Comparison of ENCODE assay signal across 19 cellular contexts in the genomic region with DNA sequence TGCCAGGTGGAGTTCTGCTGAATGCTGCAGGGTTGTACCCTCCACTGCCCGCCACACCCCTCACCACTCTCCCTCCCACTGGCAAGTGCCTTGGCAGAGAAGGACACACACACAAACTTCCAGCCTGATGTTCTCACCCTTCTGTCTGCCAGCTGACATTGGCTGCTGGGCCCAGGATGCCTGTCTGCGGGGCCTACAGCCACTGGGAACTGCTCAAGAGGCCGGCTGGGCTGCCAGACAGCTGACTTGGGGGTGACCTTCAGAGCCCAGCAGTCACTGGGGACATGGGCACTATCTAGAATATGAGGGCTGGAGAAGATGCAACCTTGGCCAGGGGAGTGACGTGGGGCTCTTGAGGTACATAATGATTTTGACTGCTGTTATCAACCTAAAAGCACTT.
DNase-seq lines count a peak whose midpoint lies in the region; ATAC-seq, FAIRE-seq and TF ChIP-seq lines count a peak whose summit lies in the region.
"Had no signal": no experiment of that assay in that cellular context is flagged by ENCODE, and none has a peak within 500 bp of the region (broad histone marks: within the 10 kb centered on the region; RNA-seq: fewer than 3 reads in every experiment).

No MANE protein-coding gene starts in this region.

- H3K4me1 Mint-ChIP-seq in endothelial cell (ENCODE audit: unreplicated experiment): peaks cover 7% of the 10 kb centered on the region
- H3K4me1 Mint-ChIP-seq in neural crest cell: peaks cover 31% of the 10 kb centered on the region

- peaks cover 4 to 69% (median 44%) of the 10 kb centered on the region in 4 donors for H3K4me1 ChIP-seq in tibial nerve
- peaks cover 0 to 11% of the 10 kb centered on the region in 2 donors for H3K4me1 ChIP-seq in kidney (ENCODE audit: control insufficient read depth in 1 of 2, insufficient read depth in 1 of 2, low read depth in 1 of 2, low read length in 2 of 2)

- 56 to 57% methylated on average over 3 to 4 of the region's 4 CpGs for WGBS in tibial nerve, 2 donors

- peak overlapping the region; percentile 56 for H3K4me3 Mint-ChIP-seq in endothelial cell (ENCODE audit: unreplicated experiment)
- no peak overlapping the region for H3K4me3 Mint-ChIP-seq in neural crest cell
- H3K4me3 Mint-ChIP-seq: CD14-positive monocyte had no signal

- H3K36me3 Mint-ChIP-seq in endothelial cell (ENCODE audit: low read depth, unreplicated experiment): peaks cover 14% of the 10 kb centered on the region
- peaks cover 5% of the 10 kb centered on the region for H3K36me3 Mint-ChIP-seq in neural crest cell (ENCODE audit: low read depth)

- H3K27ac ChIP-seq in tibial nerve (peak overlapping the region; percentile 57 to 89 (median 70)), kidney (ENCODE audit: low read depth in 2 of 2, low read length in 2 of 2) (no peak overlapping the region)
- H3K27ac ChIP-seq: GM23248 had no signal

- H3K4me3 ChIP-seq in tibial nerve (no peak overlapping the region), kidney (ENCODE audit: low read length in 2 of 2) (no peak overlapping the region)
- H3K4me3 ChIP-seq: GM23248 had no signal

- TF ChIP-seq EP300 in tibial nerve (IDR thresholded peaks at IDR 0.05): no peak

- H3K27me3 Mint-ChIP-seq in endothelial cell (ENCODE audit: unreplicated experiment): peaks cover 19% of the 10 kb centered on the region
- peaks cover 26% of the 10 kb centered on the region for H3K27me3 Mint-ChIP-seq in neural crest cell (ENCODE audit: low read depth)

- intact Hi-C loops in Right ventricle myocardium superior (cut with DNase I) (no loop called here), left cardiac atrium (cut with DNase I) (no loop called here), kidney (cut with DNase I) (no loop called here)

- no peak overlapping the region for H3K9ac ChIP-seq in kidney (ENCODE audit: low read length in 2 of 2)
- H3K9ac ChIP-seq: GM23248 had no signal

- DNase-seq in Right ventricle myocardium superior (peak; percentile 51), left cardiac atrium (no peak), endothelial cell (ENCODE audit: low spot score) (no peak), neural crest cell (ENCODE audit: low read depth, low spot score) (no peak), tibial nerve (ENCODE audit: low spot score in 2 of 2) (no peak), kidney (no peak), DMS53 treated with DMSO at 0.1 percent for 48 hours (lab: John Stamatoyannopoulos, UW; ENCODE audit: unreplicated experiment) (no peak)
- DNase-seq: COR-L47; DMS153; GM23248; NCI-H1048; NCI-H146; NCI-H345; NCI-H526 treated with DMSO at 0.1 percent for 48 hours; NK-92 treated with Interleukin-12 subunit alpha and Interleukin-12 subunit beta, amount 100 ng/mL, for 24 hours; OCI-M1 had no signal

- TF ChIP-seq POLR2A in tibial nerve (IDR thresholded peaks at IDR 0.05): no peak

- H3K36me3 ChIP-seq in tibial nerve (no peaks in the 10 kb centered on the region), kidney (ENCODE audit: control insufficient read depth in 1 of 2, insufficient read depth in 2 of 2, low read length in 2 of 2) (no peaks in the 10 kb centered on the region)

- H3K9me3 Mint-ChIP-seq in endothelial cell (ENCODE audit: unreplicated experiment): no peaks in the 10 kb centered on the region
- H3K9me3 Mint-ChIP-seq in neural crest cell: peaks cover 3% of the 10 kb centered on the region

- peak; percentile 24 for ATAC-seq in Right ventricle myocardium superior (ENCODE audit: poor library complexity)
- no peak for ATAC-seq in left cardiac atrium
- no peak for ATAC-seq in GM18861 (IDR thresholded peaks at IDR 0.05; ENCODE audit: unreplicated experiment)

- TF ChIP-seq CTCF in endothelial cell (IDR thresholded peaks at IDR 0.05; ENCODE audit: unreplicated experiment): no peak
- no peak for TF ChIP-seq CTCF in neural crest cell (conservative IDR thresholded peaks at IDR 0.05)
- TF ChIP-seq CTCF in tibial nerve (IDR thresholded peaks at IDR 0.05): no peak
- TF ChIP-seq CTCF in kidney (IDR thresholded peaks at IDR 0.05; ENCODE audit: borderline replicate concordance, extremely low read depth, insufficient read depth): no peak

- no peaks in the 10 kb centered on the region for H3K27me3 ChIP-seq in tibial nerve

- FAIRE-seq in kidney (lab: Jason Lieb, UNC): no peak
- FAIRE-seq: GM18507 had no signal

- H3K27ac Mint-ChIP-seq in endothelial cell (ENCODE audit: unreplicated experiment) (peak overlapping the region; percentile 82), neural crest cell (ENCODE audit: unreplicated experiment) (peak overlapping the region; percentile 82)

- H3K9me3 ChIP-seq in tibial nerve: no peaks in the 10 kb centered on the region
- H3K9me3 ChIP-seq in kidney (ENCODE audit: control insufficient read depth in 1 of 2, low read length in 2 of 2): no peaks in the 10 kb centered on the region

Comparison
In these comparisons a context has a peak if more than half of its experiments do, and no peak if none do; other contexts are left out.
1. H3K27ac ChIP-seq: peak in tibial nerve (4 of 4); none in kidney (0 of 2).